In the genomic region with DNA sequence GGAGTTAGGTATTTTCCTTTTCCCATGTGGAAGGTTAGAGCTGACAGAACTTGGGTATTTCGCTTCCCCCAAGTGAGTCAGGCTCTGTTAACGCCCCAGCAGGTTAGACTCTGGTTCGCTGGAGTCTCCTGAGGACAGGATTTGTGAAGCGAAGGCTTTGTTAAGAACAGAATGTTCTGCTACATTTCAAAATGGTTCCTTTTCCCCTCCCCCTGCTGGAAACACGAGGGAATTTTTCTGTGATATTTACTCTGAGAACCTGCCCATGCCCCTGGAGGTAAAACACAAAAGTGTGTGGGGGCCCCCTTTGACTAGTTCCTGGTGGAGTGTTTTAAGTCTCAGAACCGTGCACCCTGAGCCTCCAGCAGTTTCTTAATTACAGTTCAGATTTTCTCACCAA, we compare ENCODE assay signal across 9 cellular contexts.
DNase-seq lines count a peak whose midpoint lies in the region; ATAC-seq and TF ChIP-seq lines count a peak whose summit lies in the region.
"Had no signal": no experiment of that assay in that cellular context is flagged by ENCODE, and none has a peak within 500 bp of the region (broad histone marks: within the 10 kb centered on the region; RNA-seq: fewer than 3 reads in every experiment).

No MANE protein-coding gene starts in this region.

- peak overlapping the region; percentile 79; the same call in 1 of the 2 replicates for H3K27ac Mint-ChIP-seq in WTC11

- peak overlapping the region; percentile 22; the same call in 1 of the 2 replicates for H3K9ac ChIP-seq in HUES48 (ENCODE audit: low read depth, low read length)

- H3K4me1 ChIP-seq in HUES48 (ENCODE audit: control insufficient read depth, insufficient read depth, low read length) (peaks cover 20% of the 10 kb centered on the region), suprapubic skin (no peaks in the 10 kb centered on the region)

- no peaks in the 10 kb centered on the region for H3K27me3 Mint-ChIP-seq in WTC11 (ENCODE audit: low read depth)

- no peaks in the 10 kb centered on the region for H3K9me3 ChIP-seq in HUES48 (ENCODE audit: control insufficient read depth, insufficient read depth, low read length)
- H3K9me3 ChIP-seq in suprapubic skin: no peaks in the 10 kb centered on the region

- TF ChIP-seq CTCF in BJ (IDR thresholded peaks at IDR 0.05; ENCODE audit: insufficient read depth, low read depth, low read length): 0 out of 2 replicates have a peak, but pooled peaks have one; percentile 3
- no peak; the same call in 1 of the 2 replicates for TF ChIP-seq CTCF in WTC11 (IDR thresholded peaks at IDR 0.05)
- peak in 1 of 2 donors; percentile 10 for TF ChIP-seq CTCF in suprapubic skin (IDR thresholded peaks at IDR 0.05)

- no peak overlapping the region for H3K4me3 Mint-ChIP-seq in WTC11

- no peak for TF ChIP-seq POLR2A in suprapubic skin (IDR thresholded peaks at IDR 0.05)

- TF ChIP-seq EP300 in suprapubic skin (IDR thresholded peaks at IDR 0.05): no peak

- peaks cover 31% of the 10 kb centered on the region for H3K4me1 Mint-ChIP-seq in WTC11

- DNase-seq in BJ (ENCODE audit: low read depth): no peak
- DNase-seq in WTC11 (ENCODE audit: low spot score): peak; percentile 20
- peak; percentile 41 for DNase-seq in iris pigment epithelial cell (ENCODE audit: low read depth)
- no peak for DNase-seq in suprapubic skin (ENCODE audit: low spot score in 2 of 2)
- DNase-seq in GDM1 (lab: John Stamatoyannopoulos, UW): no peak
- DNase-seq: activated effector memory CD4-positive, alpha-beta T cell treated with Interleukin-2 at 50 U/mL for 16 hours had no signal

- ATAC-seq in WTC11 (peak; percentile 93), HG03378 (IDR thresholded peaks at IDR 0.05; ENCODE audit: unreplicated experiment) (no peak), GM19455 (IDR thresholded peaks at IDR 0.05; ENCODE audit: unreplicated experiment) (no peak)

- H3K36me3 ChIP-seq in BJ (ENCODE audit: control insufficient read depth, insufficient read depth, low read length) (no peaks in the 10 kb centered on the region), HUES48 (ENCODE audit: control insufficient read depth, insufficient read depth, low read length) (no peaks in the 10 kb centered on the region), suprapubic skin (no peaks in the 10 kb centered on the region)

- H3K27me3 ChIP-seq in BJ (ENCODE audit: control insufficient read depth, insufficient read depth, low read length) (no peaks in the 10 kb centered on the region), HUES48 (ENCODE audit: control insufficient read depth, insufficient read depth, low read length) (no peaks in the 10 kb centered on the region), suprapubic skin (no peaks in the 10 kb centered on the region)

- POLR2A ChIA-PET in BJ (lab: Charles Lee): no interaction called here
- POLR2A ChIA-PET in WTC11 (lab: Charles Lee): no interaction called here

- no peaks in the 10 kb centered on the region for H3K9me3 Mint-ChIP-seq in WTC11

- CTCF ChIA-PET in BJ (lab: Yijun Ruan, JAX): no interaction called here
- CTCF ChIA-PET in WTC11 (lab: Charles Lee): no interaction called here

- H3K4me3 ChIP-seq in BJ (ENCODE audit: low read depth, low read length) (no peak overlapping the region), HUES48 (ENCODE audit: low read depth, low read length) (peak overlapping the region; percentile 25; the same call in 1 of the 2 replicates), suprapubic skin (no peak overlapping the region)

- 66% methylated on average over 6 of the region's 6 CpGs for WGBS in suprapubic skin

- H3K27ac ChIP-seq in HUES48 (ENCODE audit: low read depth, low read length): peak overlapping the region; percentile 63
- H3K27ac ChIP-seq in suprapubic skin: no peak overlapping the region

- no peaks in the 10 kb centered on the region for H3K36me3 Mint-ChIP-seq in WTC11

TF ChIP-seq in WTC11, 78 proteins besides CTCF, POLR2A, EP300 and RAD21:
- TF ChIP-seq GABPB1 (CRISPR knock-in tag; IDR thresholded peaks at IDR 0.05) (no peak), ATF1 (CRISPR knock-in tag; IDR thresholded peaks at IDR 0.05) (no peak), TCF7 (CRISPR knock-in tag; IDR thresholded peaks at IDR 0.05; ENCODE audit: low read depth) (no peak), HMGA2 (CRISPR knock-in tag; IDR thresholded peaks at IDR 0.05) (no peak), MXD4 (CRISPR knock-in tag; IDR thresholded peaks at IDR 0.05; ENCODE audit: borderline replicate concordance) (no peak), NFYB (CRISPR knock-in tag; conservative IDR thresholded peaks at IDR 0.05; ENCODE audit: low read depth) (no peak), SMAD4 (CRISPR knock-in tag; IDR thresholded peaks at IDR 0.05) (no peak), JAZF1 (CRISPR knock-in tag; IDR thresholded peaks at IDR 0.05) (no peak), CREM (CRISPR knock-in tag; IDR thresholded peaks at IDR 0.05) (no peak)
- TF ChIP-seq, protein P1, sequence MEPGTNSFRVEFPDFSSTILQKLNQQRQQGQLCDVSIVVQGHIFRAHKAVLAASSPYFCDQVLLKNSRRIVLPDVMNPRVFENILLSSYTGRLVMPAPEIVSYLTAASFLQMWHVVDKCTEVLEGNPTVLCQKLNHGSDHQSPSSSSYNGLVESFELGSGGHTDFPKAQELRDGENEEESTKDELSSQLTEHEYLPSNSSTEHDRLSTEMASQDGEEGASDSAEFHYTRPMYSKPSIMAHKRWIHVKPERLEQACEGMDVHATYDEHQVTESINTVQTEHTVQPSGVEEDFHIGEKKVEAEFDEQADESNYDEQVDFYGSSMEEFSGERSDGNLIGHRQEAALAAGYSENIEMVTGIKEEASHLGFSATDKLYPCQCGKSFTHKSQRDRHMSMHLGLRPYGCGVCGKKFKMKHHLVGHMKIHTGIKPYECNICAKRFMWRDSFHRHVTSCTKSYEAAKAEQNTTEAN (CRISPR knock-in tag; IDR thresholded peaks at IDR 0.05): no peak
- TF ChIP-seq, protein P2, sequence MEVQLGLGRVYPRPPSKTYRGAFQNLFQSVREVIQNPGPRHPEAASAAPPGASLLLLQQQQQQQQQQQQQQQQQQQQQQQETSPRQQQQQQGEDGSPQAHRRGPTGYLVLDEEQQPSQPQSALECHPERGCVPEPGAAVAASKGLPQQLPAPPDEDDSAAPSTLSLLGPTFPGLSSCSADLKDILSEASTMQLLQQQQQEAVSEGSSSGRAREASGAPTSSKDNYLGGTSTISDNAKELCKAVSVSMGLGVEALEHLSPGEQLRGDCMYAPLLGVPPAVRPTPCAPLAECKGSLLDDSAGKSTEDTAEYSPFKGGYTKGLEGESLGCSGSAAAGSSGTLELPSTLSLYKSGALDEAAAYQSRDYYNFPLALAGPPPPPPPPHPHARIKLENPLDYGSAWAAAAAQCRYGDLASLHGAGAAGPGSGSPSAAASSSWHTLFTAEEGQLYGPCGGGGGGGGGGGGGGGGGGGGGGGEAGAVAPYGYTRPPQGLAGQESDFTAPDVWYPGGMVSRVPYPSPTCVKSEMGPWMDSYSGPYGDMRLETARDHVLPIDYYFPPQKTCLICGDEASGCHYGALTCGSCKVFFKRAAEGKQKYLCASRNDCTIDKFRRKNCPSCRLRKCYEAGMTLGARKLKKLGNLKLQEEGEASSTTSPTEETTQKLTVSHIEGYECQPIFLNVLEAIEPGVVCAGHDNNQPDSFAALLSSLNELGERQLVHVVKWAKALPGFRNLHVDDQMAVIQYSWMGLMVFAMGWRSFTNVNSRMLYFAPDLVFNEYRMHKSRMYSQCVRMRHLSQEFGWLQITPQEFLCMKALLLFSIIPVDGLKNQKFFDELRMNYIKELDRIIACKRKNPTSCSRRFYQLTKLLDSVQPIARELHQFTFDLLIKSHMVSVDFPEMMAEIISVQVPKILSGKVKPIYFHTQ (CRISPR knock-in tag; IDR thresholded peaks at IDR 0.05): no peak
- TF ChIP-seq, protein P3, sequence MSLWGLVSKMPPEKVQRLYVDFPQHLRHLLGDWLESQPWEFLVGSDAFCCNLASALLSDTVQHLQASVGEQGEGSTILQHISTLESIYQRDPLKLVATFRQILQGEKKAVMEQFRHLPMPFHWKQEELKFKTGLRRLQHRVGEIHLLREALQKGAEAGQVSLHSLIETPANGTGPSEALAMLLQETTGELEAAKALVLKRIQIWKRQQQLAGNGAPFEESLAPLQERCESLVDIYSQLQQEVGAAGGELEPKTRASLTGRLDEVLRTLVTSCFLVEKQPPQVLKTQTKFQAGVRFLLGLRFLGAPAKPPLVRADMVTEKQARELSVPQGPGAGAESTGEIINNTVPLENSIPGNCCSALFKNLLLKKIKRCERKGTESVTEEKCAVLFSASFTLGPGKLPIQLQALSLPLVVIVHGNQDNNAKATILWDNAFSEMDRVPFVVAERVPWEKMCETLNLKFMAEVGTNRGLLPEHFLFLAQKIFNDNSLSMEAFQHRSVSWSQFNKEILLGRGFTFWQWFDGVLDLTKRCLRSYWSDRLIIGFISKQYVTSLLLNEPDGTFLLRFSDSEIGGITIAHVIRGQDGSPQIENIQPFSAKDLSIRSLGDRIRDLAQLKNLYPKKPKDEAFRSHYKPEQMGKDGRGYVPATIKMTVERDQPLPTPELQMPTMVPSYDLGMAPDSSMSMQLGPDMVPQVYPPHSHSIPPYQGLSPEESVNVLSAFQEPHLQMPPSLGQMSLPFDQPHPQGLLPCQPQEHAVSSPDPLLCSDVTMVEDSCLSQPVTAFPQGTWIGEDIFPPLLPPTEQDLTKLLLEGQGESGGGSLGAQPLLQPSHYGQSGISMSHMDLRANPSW (CRISPR knock-in tag; conservative IDR thresholded peaks at IDR 0.05; ENCODE audit: low read depth): no peak
- TF ChIP-seq, protein P4, sequence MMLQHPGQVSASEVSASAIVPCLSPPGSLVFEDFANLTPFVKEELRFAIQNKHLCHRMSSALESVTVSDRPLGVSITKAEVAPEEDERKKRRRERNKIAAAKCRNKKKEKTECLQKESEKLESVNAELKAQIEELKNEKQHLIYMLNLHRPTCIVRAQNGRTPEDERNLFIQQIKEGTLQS (CRISPR knock-in tag; conservative IDR thresholded peaks at IDR 0.05): no peak
- TF ChIP-seq, protein P5, sequence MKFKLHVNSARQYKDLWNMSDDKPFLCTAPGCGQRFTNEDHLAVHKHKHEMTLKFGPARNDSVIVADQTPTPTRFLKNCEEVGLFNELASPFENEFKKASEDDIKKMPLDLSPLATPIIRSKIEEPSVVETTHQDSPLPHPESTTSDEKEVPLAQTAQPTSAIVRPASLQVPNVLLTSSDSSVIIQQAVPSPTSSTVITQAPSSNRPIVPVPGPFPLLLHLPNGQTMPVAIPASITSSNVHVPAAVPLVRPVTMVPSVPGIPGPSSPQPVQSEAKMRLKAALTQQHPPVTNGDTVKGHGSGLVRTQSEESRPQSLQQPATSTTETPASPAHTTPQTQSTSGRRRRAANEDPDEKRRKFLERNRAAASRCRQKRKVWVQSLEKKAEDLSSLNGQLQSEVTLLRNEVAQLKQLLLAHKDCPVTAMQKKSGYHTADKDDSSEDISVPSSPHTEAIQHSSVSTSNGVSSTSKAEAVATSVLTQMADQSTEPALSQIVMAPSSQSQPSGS (CRISPR knock-in tag; IDR thresholded peaks at IDR 0.05; ENCODE audit: borderline replicate concordance, low read depth): no peak

Comparison
In these comparisons a context has a peak if more than half of its experiments do, and no peak if none do; other contexts are left out.
1. DNase-seq: peak in WTC11 (single experiment) and iris pigment epithelial cell (single experiment); none in BJ (single experiment), suprapubic skin (0 of 2) and GDM1 (single experiment).